In the genomic region with DNA sequence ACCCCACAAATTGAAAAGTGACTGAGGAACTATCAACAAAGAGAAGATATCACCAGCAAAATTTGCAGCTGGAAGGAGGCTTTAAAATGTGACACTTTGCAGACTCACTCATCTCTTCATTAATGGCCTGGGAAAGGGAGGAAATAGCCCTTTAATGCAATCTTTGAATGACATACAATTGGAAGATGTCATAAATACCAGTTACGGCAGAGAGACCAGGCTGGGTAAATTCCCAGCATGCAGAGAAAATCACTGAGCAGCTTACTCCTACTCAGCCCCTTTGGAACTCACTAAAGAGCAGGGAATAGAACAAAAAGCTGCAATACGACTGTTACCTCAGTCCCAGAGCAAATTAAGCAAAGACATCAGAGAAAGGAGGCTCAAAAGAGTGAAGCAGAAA, we compare ENCODE assay signal across 24 cellular contexts.
DNase-seq lines count a peak whose midpoint lies in the region; ATAC-seq and TF ChIP-seq lines count a peak whose summit lies in the region.
"Had no signal": no experiment of that assay in that cellular context is flagged by ENCODE, and none has a peak within 500 bp of the region (broad histone marks: within the 10 kb centered on the region; RNA-seq: fewer than 3 reads in every experiment).

No MANE protein-coding gene starts in this region.

- CTCF ChIA-PET in activated CD8-positive, alpha-beta memory T cell treated with anti-CD3 and anti-CD28 coated beads, Interleukin-2, amount 10 ng/mL, durations not matched to agents 7 days and 5 days (lab: Charles Lee), result no interaction called here

- no peak for ATAC-seq in activated naive CD8-positive, alpha-beta T cell treated with anti-CD3 and anti-CD28 coated beads, Interleukin-2, amount 10 ng/mL, durations not matched to agents 7 days and 5 days (ENCODE audit: low read depth)
- no peak for ATAC-seq in activated naive CD8-positive, alpha-beta T cell treated with anti-CD3 and anti-CD28 coated beads, Interleukin-2, amount 50 U/mL, for 24 hours
- no peak for ATAC-seq in activated CD8-positive, alpha-beta memory T cell treated with anti-CD3 and anti-CD28 coated beads, Interleukin-2, amount 10 ng/mL, durations not matched to agents 7 days and 5 days
- no peak for ATAC-seq in HG02610 (IDR thresholded peaks at IDR 0.05; ENCODE audit: unreplicated experiment)

- H3K4me1 Mint-ChIP-seq in activated naive CD8-positive, alpha-beta T cell treated with anti-CD3 and anti-CD28 coated beads, Interleukin-2, amount 10 ng/mL, durations not matched to agents 7 days and 5 days, result peaks cover 8% of the 10 kb centered on the region
- H3K4me1 Mint-ChIP-seq in activated naive CD8-positive, alpha-beta T cell treated with anti-CD3 and anti-CD28 coated beads, Interleukin-2, amount 50 U/mL, for 24 hours, result peaks cover 8% of the 10 kb centered on the region
- H3K4me1 Mint-ChIP-seq in immature natural killer cell (peaks cover 8 to 16% of the 10 kb centered on the region in 2 donors), nephron progenitor cell (peaks cover 22% of the 10 kb centered on the region)
- H3K4me1 Mint-ChIP-seq in activated CD8-positive, alpha-beta memory T cell treated with anti-CD3 and anti-CD28 coated beads, Interleukin-2, amount 10 ng/mL, durations not matched to agents 7 days and 5 days, result peaks cover 3% of the 10 kb centered on the region

- TF ChIP-seq CTCF in nephron progenitor cell (IDR thresholded peaks at IDR 0.05), result no peak

- no peaks in the 10 kb centered on the region for H3K36me3 Mint-ChIP-seq in activated naive CD8-positive, alpha-beta T cell treated with anti-CD3 and anti-CD28 coated beads, Interleukin-2, amount 10 ng/mL, durations not matched to agents 7 days and 5 days
- no peaks in the 10 kb centered on the region for H3K36me3 Mint-ChIP-seq in activated naive CD8-positive, alpha-beta T cell treated with anti-CD3 and anti-CD28 coated beads, Interleukin-2, amount 50 U/mL, for 24 hours (ENCODE audit: low read depth)
- H3K36me3 Mint-ChIP-seq in immature natural killer cell, result no peaks in the 10 kb centered on the region
- no peaks in the 10 kb centered on the region for H3K36me3 Mint-ChIP-seq in nephron progenitor cell (ENCODE audit: low read depth)
- H3K36me3 Mint-ChIP-seq in activated CD8-positive, alpha-beta memory T cell treated with anti-CD3 and anti-CD28 coated beads, Interleukin-2, amount 10 ng/mL, durations not matched to agents 7 days and 5 days, result no peaks in the 10 kb centered on the region

- H3K9me3 Mint-ChIP-seq in activated naive CD8-positive, alpha-beta T cell treated with anti-CD3 and anti-CD28 coated beads, Interleukin-2, amount 10 ng/mL, durations not matched to agents 7 days and 5 days, result no peaks in the 10 kb centered on the region
- H3K9me3 Mint-ChIP-seq in activated naive CD8-positive, alpha-beta T cell treated with anti-CD3 and anti-CD28 coated beads, Interleukin-2, amount 50 U/mL, for 24 hours, result no peaks in the 10 kb centered on the region
- H3K9me3 Mint-ChIP-seq in immature natural killer cell (no peaks in the 10 kb centered on the region), nephron progenitor cell (no peaks in the 10 kb centered on the region)
- H3K9me3 Mint-ChIP-seq in activated CD8-positive, alpha-beta memory T cell treated with anti-CD3 and anti-CD28 coated beads, Interleukin-2, amount 10 ng/mL, durations not matched to agents 7 days and 5 days (ENCODE audit: low read depth), result no peaks in the 10 kb centered on the region
- H3K9me3 Mint-ChIP-seq: CD4-positive, alpha-beta T cell had no signal

- peaks cover 6% of the 10 kb centered on the region for H3K27me3 Mint-ChIP-seq in activated naive CD8-positive, alpha-beta T cell treated with anti-CD3 and anti-CD28 coated beads, Interleukin-2, amount 10 ng/mL, durations not matched to agents 7 days and 5 days
- H3K27me3 Mint-ChIP-seq in activated naive CD8-positive, alpha-beta T cell treated with anti-CD3 and anti-CD28 coated beads, Interleukin-2, amount 50 U/mL, for 24 hours, result peaks cover 3% of the 10 kb centered on the region
- H3K27me3 Mint-ChIP-seq in immature natural killer cell (ENCODE audit: low read depth in 3 of 3) (peaks cover 0 to 3% (median 2%) of the 10 kb centered on the region in 3 donors), nephron progenitor cell (ENCODE audit: low read depth, poor library complexity) (no peaks in the 10 kb centered on the region)
- no peaks in the 10 kb centered on the region for H3K27me3 Mint-ChIP-seq in activated CD8-positive, alpha-beta memory T cell treated with anti-CD3 and anti-CD28 coated beads, Interleukin-2, amount 10 ng/mL, durations not matched to agents 7 days and 5 days
- H3K27me3 Mint-ChIP-seq: CD4-positive, alpha-beta T cell had no signal

- POLR2A ChIA-PET in activated naive CD8-positive, alpha-beta T cell treated with anti-CD3 and anti-CD28 coated beads, Interleukin-2, amount 10 ng/mL, durations not matched to agents 7 days and 5 days (lab: Charles Lee), result no interaction called here

- peak overlapping the region; percentile 31 for H3K4me3 Mint-ChIP-seq in activated naive CD8-positive, alpha-beta T cell treated with anti-CD3 and anti-CD28 coated beads, Interleukin-2, amount 10 ng/mL, durations not matched to agents 7 days and 5 days
- no peak overlapping the region for H3K4me3 Mint-ChIP-seq in activated naive CD8-positive, alpha-beta T cell treated with anti-CD3 and anti-CD28 coated beads, Interleukin-2, amount 50 U/mL, for 24 hours
- H3K4me3 Mint-ChIP-seq in immature natural killer cell, result peak overlapping the region in 3 of 5 donors; percentile 33 to 41 (median 36)
- peak overlapping the region; percentile 11 for H3K4me3 Mint-ChIP-seq in nephron progenitor cell
- no peak overlapping the region for H3K4me3 Mint-ChIP-seq in activated CD8-positive, alpha-beta memory T cell treated with anti-CD3 and anti-CD28 coated beads, Interleukin-2, amount 10 ng/mL, durations not matched to agents 7 days and 5 days
- H3K4me3 Mint-ChIP-seq: CD4-positive, alpha-beta T cell had no signal

- H3K27ac Mint-ChIP-seq in activated naive CD8-positive, alpha-beta T cell treated with anti-CD3 and anti-CD28 coated beads, Interleukin-2, amount 10 ng/mL, durations not matched to agents 7 days and 5 days, result no peak overlapping the region
- no peak overlapping the region for H3K27ac Mint-ChIP-seq in activated naive CD8-positive, alpha-beta T cell treated with anti-CD3 and anti-CD28 coated beads, Interleukin-2, amount 50 U/mL, for 24 hours
- H3K27ac Mint-ChIP-seq in immature natural killer cell (peak overlapping the region in 1 of 6 donors; percentile 32), nephron progenitor cell (peak overlapping the region; percentile 81)
- no peak overlapping the region for H3K27ac Mint-ChIP-seq in activated CD8-positive, alpha-beta memory T cell treated with anti-CD3 and anti-CD28 coated beads, Interleukin-2, amount 10 ng/mL, durations not matched to agents 7 days and 5 days
- H3K27ac Mint-ChIP-seq: CD4-positive, alpha-beta T cell had no signal

- DNase-seq in activated naive CD8-positive, alpha-beta T cell treated with anti-CD3 and anti-CD28 coated beads, Interleukin-2, amount 10 ng/mL, durations not matched to agents 7 days and 5 days, result no peak
- no peak for DNase-seq in activated naive CD8-positive, alpha-beta T cell treated with anti-CD3 and anti-CD28 coated beads, Interleukin-2, amount 50 U/mL, for 24 hours
- DNase-seq in immature natural killer cell (no peak), nephron progenitor cell (no peak), retina (no peak), epidermal melanocyte (ENCODE audit: insufficient read length, low spot score) (no peak)
- DNase-seq in activated CD8-positive, alpha-beta memory T cell treated with anti-CD3 and anti-CD28 coated beads, Interleukin-2, amount 10 ng/mL, durations not matched to agents 7 days and 5 days, result no peak
- DNase-seq: 8988T; ACHN; CD4-positive, alpha-beta T cell; GM23248; H7; IMR-90; KG1; NCI-H1048; NCI-H1417; NCI-H1694 treated with DMSO at 0.1 percent for 48 hours; NCI-H2081; NCI-H226; NCI-H510A; NCI-H69; Peyer's patch; SHP77 treated with DMSO at 0.1 percent for 48 hours had no signal

Comparison
In these comparisons a context has a peak if more than half of its experiments do, and no peak if none do; other contexts are left out.
1. H3K4me3 Mint-ChIP-seq: peak in activated naive CD8-positive, alpha-beta T cell treated with anti-CD3 and anti-CD28 coated beads, Interleukin-2, amount 10 ng/mL, durations not matched to agents 7 days and 5 days (single experiment), immature natural killer cell (3 of 5) and nephron progenitor cell (single experiment); none in activated naive CD8-positive, alpha-beta T cell treated with anti-CD3 and anti-CD28 coated beads, Interleukin-2, amount 50 U/mL, for 24 hours (single experiment) and activated CD8-positive, alpha-beta memory T cell treated with anti-CD3 and anti-CD28 coated beads, Interleukin-2, amount 10 ng/mL, durations not matched to agents 7 days and 5 days (single experiment).